Comparison of ENCODE assay signal across 1 cellular context in the genomic region with DNA sequence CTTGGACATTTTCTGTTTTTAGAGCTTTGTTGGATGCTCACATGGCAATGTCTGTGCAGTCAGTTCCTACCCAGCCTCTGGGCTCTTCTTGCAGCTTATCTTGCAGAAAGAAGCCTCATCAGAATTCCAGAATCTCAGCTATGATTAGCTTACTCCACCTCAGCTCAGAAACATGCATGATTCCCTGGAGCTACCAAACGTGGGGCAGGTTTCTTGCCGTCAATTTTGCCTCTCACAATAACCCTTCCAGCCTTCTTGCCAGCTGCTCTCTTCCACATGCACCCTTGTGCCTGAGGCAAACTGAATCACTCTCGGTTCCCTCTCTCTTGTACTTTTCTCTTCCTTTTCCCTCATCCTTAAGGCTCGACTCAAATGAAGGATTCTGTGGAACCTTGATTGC.
TF ChIP-seq lines count a peak whose summit lies in the region.

No MANE protein-coding gene starts in this region.

TF ChIP-seq in IMR-90, 13 proteins besides CTCF, POLR2A, EP300 and RAD21:
- TF ChIP-seq FOS (IDR thresholded peaks at IDR 0.05; ENCODE audit: low read depth, low read length) (no peak), RFX5 (IDR thresholded peaks at IDR 0.05; ENCODE audit: low read depth, low read length) (no peak), BHLHE40 (IDR thresholded peaks at IDR 0.05; ENCODE audit: low read depth, low read length) (no peak), SMC3 (IDR thresholded peaks at IDR 0.05; ENCODE audit: low read depth, low read length) (no peak), MAFK (IDR thresholded peaks at IDR 0.05; ENCODE audit: low read depth, low read length) (no peak), RCOR1 (IDR thresholded peaks at IDR 0.05; ENCODE audit: insufficient replicate concordance, low read length) (no peak), NFE2L2 (IDR thresholded peaks at IDR 0.05; ENCODE audit: low read depth, low read length) (no peak), CHD1 (IDR thresholded peaks at IDR 0.05; ENCODE audit: low read depth, low read length) (no peak), CEBPB (IDR thresholded peaks at IDR 0.05; ENCODE audit: low read depth, low read length) (no peak), MXI1 (IDR thresholded peaks at IDR 0.05; ENCODE audit: borderline replicate concordance, low read depth, low read length) (no peak), MAZ (IDR thresholded peaks at IDR 0.05; ENCODE audit: borderline replicate concordance, low read depth, low read length) (no peak)
- TF ChIP-seq, protein P1, sequence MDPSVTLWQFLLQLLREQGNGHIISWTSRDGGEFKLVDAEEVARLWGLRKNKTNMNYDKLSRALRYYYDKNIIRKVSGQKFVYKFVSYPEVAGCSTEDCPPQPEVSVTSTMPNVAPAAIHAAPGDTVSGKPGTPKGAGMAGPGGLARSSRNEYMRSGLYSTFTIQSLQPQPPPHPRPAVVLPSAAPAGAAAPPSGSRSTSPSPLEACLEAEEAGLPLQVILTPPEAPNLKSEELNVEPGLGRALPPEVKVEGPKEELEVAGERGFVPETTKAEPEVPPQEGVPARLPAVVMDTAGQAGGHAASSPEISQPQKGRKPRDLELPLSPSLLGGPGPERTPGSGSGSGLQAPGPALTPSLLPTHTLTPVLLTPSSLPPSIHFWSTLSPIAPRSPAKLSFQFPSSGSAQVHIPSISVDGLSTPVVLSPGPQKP (IDR thresholded peaks at IDR 0.05; ENCODE audit: borderline replicate concordance, low read depth, low read length), result no peak
- TF ChIP-seq, protein P2, sequence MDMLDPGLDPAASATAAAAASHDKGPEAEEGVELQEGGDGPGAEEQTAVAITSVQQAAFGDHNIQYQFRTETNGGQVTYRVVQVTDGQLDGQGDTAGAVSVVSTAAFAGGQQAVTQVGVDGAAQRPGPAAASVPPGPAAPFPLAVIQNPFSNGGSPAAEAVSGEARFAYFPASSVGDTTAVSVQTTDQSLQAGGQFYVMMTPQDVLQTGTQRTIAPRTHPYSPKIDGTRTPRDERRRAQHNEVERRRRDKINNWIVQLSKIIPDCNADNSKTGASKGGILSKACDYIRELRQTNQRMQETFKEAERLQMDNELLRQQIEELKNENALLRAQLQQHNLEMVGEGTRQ (IDR thresholded peaks at IDR 0.05; ENCODE audit: low read depth, low read length), result no peak
TF ChIP-seq in IMR-90: peak in this region for 0.
